In genomic region chr22:35301370-35301874, GRCh38 we compare ENCODE assay signal across 8 cellular contexts. TPM values are rescaled to one million over a fixed set of nuclear protein-coding genes. Genes with fewer than 3 reads are reported as not detected.
DNase-seq lines count a peak whose midpoint lies in the region; FAIRE-seq and TF ChIP-seq lines count a peak whose summit lies in the region.

No MANE protein-coding gene starts in this region.

- intact Hi-C loops in sigmoid colon (cut with DNase I): no loop called here

- TF ChIP-seq EP300 in sigmoid colon (IDR thresholded peaks at IDR 0.05): peak in 1 of 4 donors; percentile 61

- H3K36me3 ChIP-seq in sigmoid colon (no peaks in the 10 kb centered on the region), small intestine (ENCODE audit: control insufficient read depth in 2 of 2, insufficient read depth in 2 of 2, low read length in 2 of 2) (peaks cover 0 to 2% of the 10 kb centered on the region in 2 donors), SJCRH30 (no peaks in the 10 kb centered on the region; the same call in 1 of the 2 replicates)

- FAIRE-seq in small intestine (lab: Jason Lieb, UNC): no peak

- no peaks in the 10 kb centered on the region for H3K27me3 Mint-ChIP-seq in T-helper 1 cell treated with Interleukin-12 subunit alpha and Interleukin-12 subunit beta and Interleukin-4 antibody, amounts not matched to agents 30 μg/mL and 1 μg/mL, for 36 hours (ENCODE audit: low read depth)

- peak overlapping the region; percentile 41 for H3K27ac Mint-ChIP-seq in T-helper 1 cell treated with Interleukin-12 subunit alpha and Interleukin-12 subunit beta and Interleukin-4 antibody, amounts not matched to agents 30 μg/mL and 1 μg/mL, for 36 hours

- peak overlapping the region; percentile 89 for H3K4me3 Mint-ChIP-seq in T-helper 1 cell treated with Interleukin-12 subunit alpha and Interleukin-12 subunit beta and Interleukin-4 antibody, amounts not matched to agents 30 μg/mL and 1 μg/mL, for 36 hours

- DNase-seq in T-helper 1 cell: no peak
- DNase-seq in SW 1271 (lab: John Stamatoyannopoulos, UW): peak; percentile 26 to 51
- peak; percentile 99 for DNase-seq in fibroblast of gingiva (ENCODE audit: low read depth)
- DNase-seq in sigmoid colon: peak; percentile 80
- DNase-seq in small intestine: no peak
- DNase-seq in SJCRH30: no peak
- no peak for DNase-seq in NCI-H1417 treated with DMSO at 0.1 percent for 48 hours (lab: John Stamatoyannopoulos, UW)

- TF ChIP-seq CTCF in sigmoid colon (IDR thresholded peaks at IDR 0.05): no peak

- peaks cover 0 to 33% (median 24%) of the 10 kb centered on the region in 4 donors for H3K4me1 ChIP-seq in sigmoid colon
- H3K4me1 ChIP-seq in small intestine (ENCODE audit: control insufficient read depth in 2 of 2, insufficient read depth in 1 of 2, low read depth in 1 of 2, low read length in 1 of 2): peaks cover 3 to 7% of the 10 kb centered on the region in 2 donors
- H3K4me1 ChIP-seq in SJCRH30: peaks cover 12% of the 10 kb centered on the region

- peaks cover 33% of the 10 kb centered on the region for H3K4me1 Mint-ChIP-seq in T-helper 1 cell treated with Interleukin-12 subunit alpha and Interleukin-12 subunit beta and Interleukin-4 antibody, amounts not matched to agents 30 μg/mL and 1 μg/mL, for 36 hours (ENCODE audit: low read depth)

- no peaks in the 10 kb centered on the region for H3K9me3 ChIP-seq in sigmoid colon
- no peaks in the 10 kb centered on the region for H3K9me3 ChIP-seq in small intestine (ENCODE audit: control insufficient read depth, low read depth)
- no peaks in the 10 kb centered on the region for H3K9me3 ChIP-seq in SJCRH30 (replicated peaks)

- peaks cover 21% of the 10 kb centered on the region for H3K36me3 Mint-ChIP-seq in T-helper 1 cell treated with Interleukin-12 subunit alpha and Interleukin-12 subunit beta and Interleukin-4 antibody, amounts not matched to agents 30 μg/mL and 1 μg/mL, for 36 hours (ENCODE audit: low read depth)

- no peaks in the 10 kb centered on the region for H3K9me3 Mint-ChIP-seq in T-helper 1 cell treated with Interleukin-12 subunit alpha and Interleukin-12 subunit beta and Interleukin-4 antibody, amounts not matched to agents 30 μg/mL and 1 μg/mL, for 36 hours

- H3K27me3 ChIP-seq in sigmoid colon (no peaks in the 10 kb centered on the region), small intestine (ENCODE audit: control insufficient read depth in 2 of 2, insufficient read depth in 2 of 2, low read length in 2 of 2) (no peaks in the 10 kb centered on the region), SJCRH30 (no peaks in the 10 kb centered on the region)

- 61 to 78% methylated on average over 17 of the region's 17 CpGs for WGBS in sigmoid colon, 2 donors
- WGBS in small intestine, 3 donors: 64 to 84% (median 75%) methylated on average over 17 of the region's 17 CpGs

- H3K27ac ChIP-seq in sigmoid colon: peak overlapping the region; percentile 92 to 99 (median 94)
- H3K27ac ChIP-seq in small intestine (ENCODE audit: low read depth in 1 of 2, low read length in 1 of 2): peak overlapping the region in 1 of 2 donors; percentile 97
- no peak overlapping the region for H3K27ac ChIP-seq in SJCRH30

- TF ChIP-seq POLR2A in sigmoid colon (IDR thresholded peaks at IDR 0.05): no peak

- H3K4me3 ChIP-seq in sigmoid colon: peak overlapping the region in 2 of 4 donors; percentile 66 to 80
- no peak overlapping the region for H3K4me3 ChIP-seq in small intestine (ENCODE audit: low read depth in 1 of 2, low read length in 2 of 2)
- no peak overlapping the region for H3K4me3 ChIP-seq in SJCRH30

RNA-seq across cellular contexts. Expression of gene TOM1, which starts 1.7 kb away (rescaled TPM):
- 10 to 100 TPM; 32.5 to 66.5 (median 48.5) TPM for total RNA-seq in sigmoid colon
- polyA plus RNA-seq in sigmoid colon (10 to 100 TPM; 48.6 to 56.7 (median 53.2) TPM), small intestine (100 to 1,000 TPM in 2 of 3 donors, 10 to 100 TPM in 1; 46.6 to 112 (median 101) TPM)
- 16.2 and 19.8 TPM in 2 replicates for total RNA-seq in SJCRH30 (2014; rRNA removed; shearing (Covaris generic))

RNA-seq across cellular contexts. Expression of gene HMGXB4, which starts 44.1 kb away (rescaled TPM):
- total RNA-seq in sigmoid colon: 10 to 100 TPM; 14.8 to 20.9 (median 16.9) TPM
- polyA plus RNA-seq in sigmoid colon (10 to 100 TPM in 2 of 3 donors, 1 to 10 TPM in 1; 9.7 to 11.8 (median 10.8) TPM), small intestine (10 to 100 TPM in 1 of 3 donors, 1 to 10 TPM in 2; 7.0 to 10.7 (median 7.2) TPM)
- 36.2 and 43.4 TPM in 2 replicates for total RNA-seq in SJCRH30 (2014; rRNA removed; shearing (Covaris generic))

Comparison
In these comparisons a context has a peak if more than half of its experiments do, and no peak if none do; other contexts are left out.
1. DNase-seq: peak in SW 1271 (2 of 2), fibroblast of gingiva (single experiment) and sigmoid colon (single experiment); none in T-helper 1 cell (0 of 5), small intestine (single experiment), SJCRH30 (0 of 2) and NCI-H1417 treated with DMSO at 0.1 percent for 48 hours (single experiment).